Comparison of ENCODE assay signal across 18 cellular contexts in genomic region chr20:11112837-11113236, GRCh38.
DNase-seq lines count a peak whose midpoint lies in the region; ATAC-seq, FAIRE-seq and TF ChIP-seq lines count a peak whose summit lies in the region.
"Had no signal": no experiment of that assay in that cellular context is flagged by ENCODE, and none has a peak within 500 bp of the region (broad histone marks: within the 10 kb centered on the region; RNA-seq: fewer than 3 reads in every experiment).

No MANE protein-coding gene starts in this region.

- TF ChIP-seq CTCF in A549 (IDR thresholded peaks at IDR 0.05) (no peak), epithelial cell of esophagus (IDR thresholded peaks at IDR 0.05; ENCODE audit: insufficient read depth, low read depth, low read length, missing control alignments) (no peak)

- H3K4me1 ChIP-seq in A549: peaks cover 14% of the 10 kb centered on the region; the same call in 2 of the 3 replicates
- H3K4me1 ChIP-seq: breast epithelium had no signal

- no peak for TF ChIP-seq POLR2A in A549 (IDR thresholded peaks at IDR 0.05; ENCODE audit: low read length)

- WGBS in A549 (ENCODE audit: missing lambda C conversion rate): 43% methylated on average over 2 of the region's 2 CpGs

- TF ChIP-seq RAD21 in A549 (conservative IDR thresholded peaks at IDR 0.05 in 1 of 2, IDR thresholded peaks at IDR 0.05 in 1 of 2): no peak

- no peak overlapping the region for H3K4me3 ChIP-seq in A549
- no peak overlapping the region for H3K4me3 ChIP-seq in epithelial cell of esophagus (ENCODE audit: low read length)
- H3K4me3 ChIP-seq: breast epithelium, gastroesophageal sphincter, thoracic aorta had no signal

- TF ChIP-seq EP300 in A549 (IDR thresholded peaks at IDR 0.05): no peak

- 0 out of 6 replicates have a peak overlapping the region, but pooled peaks of 1 of the 2 experiments have one; percentile 5 for H3K27ac ChIP-seq in A549
- H3K27ac ChIP-seq: breast epithelium, gastroesophageal sphincter, thoracic aorta had no signal

- POLR2A ChIA-PET in A549 (lab: Yijun Ruan, JAX): no interaction called here

- H3K9me3 ChIP-seq in A549: no peaks in the 10 kb centered on the region
- H3K9me3 ChIP-seq: breast epithelium, gastroesophageal sphincter, thoracic aorta had no signal

- ATAC-seq in A549 (peak in 1 of 2 experiments; percentile 46; a peak in 1 of 6 replicates), GM19351 (IDR thresholded peaks at IDR 0.05; ENCODE audit: unreplicated experiment) (no peak)
- ATAC-seq: activated naive CD8-positive, alpha-beta T cell treated with anti-CD3 and anti-CD28 coated beads, Interleukin-2, amount 50 U/mL, for 24 hours; gastroesophageal sphincter; left lobe of liver had no signal

- peak; percentile 43 for FAIRE-seq in A549 (lab: Jason Lieb, UNC)

- DNase-seq in A549 (ENCODE audit: low read depth in 1 of 2, low spot score in 1 of 2) (no peak), M059J (ENCODE audit: low read depth) (peak; percentile 49), NCI-H748 (lab: John Stamatoyannopoulos, UW; ENCODE audit: unreplicated experiment) (peak; percentile 92), epithelial cell of esophagus (ENCODE audit: low read depth) (peak; percentile 86), SW480 (ENCODE audit: low spot score) (no peak), NOMO-1 (lab: John Stamatoyannopoulos, UW; ENCODE audit: unreplicated experiment in 2 of 2) (no peak), activated gamma-delta T cell treated with Interleukin-2 at 50 U/mL for 16 hours (no peak)
- DNase-seq: activated CD4-positive, CD25-positive, alpha-beta regulatory T cell; activated naive CD8-positive, alpha-beta T cell treated with anti-CD3 and anti-CD28 coated beads, Interleukin-2, amount 50 U/mL, for 24 hours; C1 segment of cervical spinal cord; NCI-H2107; retina; stimulated activated CD4-positive, alpha-beta T cell treated with anti-CD3 and anti-CD28 coated beads, Interleukin-12 subunit alpha, Interleukin-12 subunit beta, amount 100 ng/mL, for 4 hours had no signal

- CTCF ChIA-PET in A549 (lab: Yijun Ruan, JAX): interaction anchor here (0.6 to 1.1 kb wide), 3 partner anchors 75 to 624 kb away, joined by 3 to 5 read pairs (median 3); no protein-coding TSS in a partner anchor

- H3K4me2 ChIP-seq in A549: peak overlapping the region; percentile 22; the same call in 2 of the 3 replicates

TF ChIP-seq in A549, 52 proteins besides CTCF, POLR2A, EP300 and RAD21:
- TF ChIP-seq CBX8 (IDR thresholded peaks at IDR 0.05) (no peak), GATA3 (IDR thresholded peaks at IDR 0.05; ENCODE audit: borderline replicate concordance) (no peak), ZC3H11A (IDR thresholded peaks at IDR 0.05) (no peak)

Comparison
In these comparisons a context has a peak if more than half of its experiments do, and no peak if none do; other contexts are left out.
1. DNase-seq: peak in M059J (single experiment), NCI-H748 (single experiment) and epithelial cell of esophagus (single experiment); none in A549 (0 of 2), SW480 (single experiment), NOMO-1 (0 of 2) and activated gamma-delta T cell treated with Interleukin-2 at 50 U/mL for 16 hours (single experiment).